Comparison of ENCODE assay signal across 11 cellular contexts in genomic region chr1:158818991-158819405, GRCh38. TPM values are rescaled to one million over a fixed set of nuclear protein-coding genes. Genes with fewer than 3 reads are reported as not detected.
DNase-seq lines count a peak whose midpoint lies in the region; ATAC-seq, FAIRE-seq and TF ChIP-seq lines count a peak whose summit lies in the region.
"Had no signal": no experiment of that assay in that cellular context is flagged by ENCODE, and none has a peak within 500 bp of the region (broad histone marks: within the 10 kb centered on the region; RNA-seq: fewer than 3 reads in every experiment).

No MANE protein-coding gene starts in this region.

- no peak overlapping the region for H3K27ac ChIP-seq in kidney (ENCODE audit: low read depth in 2 of 2, low read length in 2 of 2)

- H3K9me3 ChIP-seq in kidney (ENCODE audit: control insufficient read depth in 1 of 2, low read length in 2 of 2) = no peaks in the 10 kb centered on the region

- H3K4me3 ChIP-seq in kidney (ENCODE audit: low read length in 2 of 2) = no peak overlapping the region

- TF ChIP-seq CTCF in mesothelial cell of epicardium (IDR thresholded peaks at IDR 0.05; ENCODE audit: unreplicated experiment) = no peak
- no peak for TF ChIP-seq CTCF in kidney (IDR thresholded peaks at IDR 0.05; ENCODE audit: borderline replicate concordance, extremely low read depth, insufficient read depth)

- peaks cover 14% of the 10 kb centered on the region for H3K9me3 Mint-ChIP-seq in activated T-helper 2 cell treated with anti-CD3 and anti-CD28 coated beads, Interferon-gamma antibody, Interleukin-2, Interleukin-4, amounts not matched to agents 10 μg/mL and 5 μg/mL and 100 μg/mL, durations not matched to agents 14 hours and 24 hours and 36 hours
- H3K9me3 Mint-ChIP-seq in mesothelial cell of epicardium = peaks cover 13% of the 10 kb centered on the region
- H3K9me3 Mint-ChIP-seq: activated naive CD8-positive, alpha-beta T cell treated with anti-CD3 and anti-CD28 coated beads, Interleukin-2, amount 10 ng/mL, durations not matched to agents 7 days and 5 days; naive B cell had no signal

- H3K27ac Mint-ChIP-seq in activated T-helper 2 cell treated with anti-CD3 and anti-CD28 coated beads, Interferon-gamma antibody, Interleukin-2, Interleukin-4, amounts not matched to agents 10 μg/mL and 5 μg/mL and 100 μg/mL, durations not matched to agents 14 hours and 24 hours and 36 hours = peak overlapping the region; percentile 84
- H3K27ac Mint-ChIP-seq in mesothelial cell of epicardium = peak overlapping the region; percentile 7
- H3K27ac Mint-ChIP-seq: activated naive CD8-positive, alpha-beta T cell treated with anti-CD3 and anti-CD28 coated beads, Interleukin-2, amount 10 ng/mL, durations not matched to agents 7 days and 5 days; naive B cell had no signal

- peaks cover 6% of the 10 kb centered on the region for H3K36me3 Mint-ChIP-seq in activated T-helper 2 cell treated with anti-CD3 and anti-CD28 coated beads, Interferon-gamma antibody, Interleukin-2, Interleukin-4, amounts not matched to agents 10 μg/mL and 5 μg/mL and 100 μg/mL, durations not matched to agents 14 hours and 24 hours and 36 hours (ENCODE audit: low read depth)
- H3K36me3 Mint-ChIP-seq in mesothelial cell of epicardium = no peaks in the 10 kb centered on the region
- H3K36me3 Mint-ChIP-seq: activated naive CD8-positive, alpha-beta T cell treated with anti-CD3 and anti-CD28 coated beads, Interleukin-2, amount 10 ng/mL, durations not matched to agents 7 days and 5 days; naive B cell had no signal

- H3K4me1 Mint-ChIP-seq in activated T-helper 2 cell treated with anti-CD3 and anti-CD28 coated beads, Interferon-gamma antibody, Interleukin-2, Interleukin-4, amounts not matched to agents 10 μg/mL and 5 μg/mL and 100 μg/mL, durations not matched to agents 14 hours and 24 hours and 36 hours (ENCODE audit: low read depth) = peaks cover 37% of the 10 kb centered on the region
- H3K4me1 Mint-ChIP-seq in mesothelial cell of epicardium = peaks cover 6% of the 10 kb centered on the region
- H3K4me1 Mint-ChIP-seq: activated naive CD8-positive, alpha-beta T cell treated with anti-CD3 and anti-CD28 coated beads, Interleukin-2, amount 10 ng/mL, durations not matched to agents 7 days and 5 days; naive B cell had no signal

- H3K36me3 ChIP-seq in kidney (ENCODE audit: control insufficient read depth in 1 of 2, insufficient read depth in 2 of 2, low read length in 2 of 2) = no peaks in the 10 kb centered on the region

- H3K4me3 Mint-ChIP-seq in activated T-helper 2 cell treated with anti-CD3 and anti-CD28 coated beads, Interferon-gamma antibody, Interleukin-2, Interleukin-4, amounts not matched to agents 10 μg/mL and 5 μg/mL and 100 μg/mL, durations not matched to agents 14 hours and 24 hours and 36 hours (ENCODE audit: low read depth) = peak overlapping the region; percentile 30
- no peak overlapping the region for H3K4me3 Mint-ChIP-seq in mesothelial cell of epicardium
- H3K4me3 Mint-ChIP-seq: activated naive CD8-positive, alpha-beta T cell treated with anti-CD3 and anti-CD28 coated beads, Interleukin-2, amount 10 ng/mL, durations not matched to agents 7 days and 5 days; naive B cell had no signal

- peaks cover 3% of the 10 kb centered on the region for H3K27me3 Mint-ChIP-seq in activated T-helper 2 cell treated with anti-CD3 and anti-CD28 coated beads, Interferon-gamma antibody, Interleukin-2, Interleukin-4, amounts not matched to agents 10 μg/mL and 5 μg/mL and 100 μg/mL, durations not matched to agents 14 hours and 24 hours and 36 hours (ENCODE audit: low read depth)
- H3K27me3 Mint-ChIP-seq in mesothelial cell of epicardium (ENCODE audit: low read depth) = no peaks in the 10 kb centered on the region

- intact Hi-C loops in activated T-helper 2 cell treated with anti-CD3 and anti-CD28 coated beads, Interferon-gamma antibody, Interleukin-2, Interleukin-4, amounts not matched to agents 10 μg/mL and 5 μg/mL and 100 μg/mL, durations not matched to agents 14 hours and 24 hours and 36 hours (cut with micrococcal nuclease) = loop anchor here (1.0 to 5.0 kb wide), 9 partner anchors 11 to 1103 kb away; partner anchors contain the start of gene PYHIN1
- intact Hi-C loops in kidney (cut with DNase I) = no loop called here

- no peak for FAIRE-seq in kidney (lab: Jason Lieb, UNC)

- no peak overlapping the region for H3K9ac ChIP-seq in kidney (ENCODE audit: low read length in 2 of 2)

- DNase-seq in Daoy (ENCODE audit: low read depth) = peak; percentile 46
- DNase-seq in activated T-helper 2 cell treated with anti-CD3 and anti-CD28 coated beads, Interferon-gamma antibody, Interleukin-2, Interleukin-4, amounts not matched to agents 10 μg/mL and 5 μg/mL and 100 μg/mL, durations not matched to agents 14 hours and 24 hours and 36 hours (ENCODE audit: low spot score) = no peak
- no peak for DNase-seq in mesothelial cell of epicardium (ENCODE audit: low spot score in 2 of 2, unreplicated experiment in 2 of 2)
- no peak for DNase-seq in SKM-1 treated with dmso at 0.1 percent for 144 hours (lab: John Stamatoyannopoulos, UW; ENCODE audit: unreplicated experiment)
- DNase-seq in cerebellum (ENCODE audit: low spot score) = no peak
- DNase-seq in NCI-H2171 (lab: John Stamatoyannopoulos, UW) = no peak
- DNase-seq in kidney = no peak
- DNase-seq: activated naive CD8-positive, alpha-beta T cell treated with anti-CD3 and anti-CD28 coated beads, Interleukin-2, amount 10 ng/mL, durations not matched to agents 7 days and 5 days; Calu3; naive B cell had no signal

- no peaks in the 10 kb centered on the region for H3K4me1 ChIP-seq in kidney (ENCODE audit: control insufficient read depth in 1 of 2, insufficient read depth in 1 of 2, low read depth in 1 of 2, low read length in 2 of 2)

- ATAC-seq in GM21390 (IDR thresholded peaks at IDR 0.05; ENCODE audit: unreplicated experiment) = peak; percentile 22

RNA-seq across cellular contexts. Expression of gene MNDA, which starts 12.2 kb away (rescaled TPM):
- total RNA-seq in Daoy (2014; rRNA removed; shearing (Covaris generic)) = not detected in 2 replicates
- total RNA-seq in activated T-helper 2 cell treated with anti-CD3 and anti-CD28 coated beads, Interferon-gamma antibody, Interleukin-2, Interleukin-4, amounts not matched to agents 10 μg/mL and 5 μg/mL and 100 μg/mL, durations not matched to agents 14 hours and 24 hours and 36 hours = not detected in 2 replicates
- not detected in 3 replicates for total RNA-seq in mesothelial cell of epicardium
- 1.4 TPM for total RNA-seq in cerebellum
- 8.3 TPM for total RNA-seq in kidney
- 2.6 TPM for polyA plus RNA-seq in kidney (ENCODE audit: insufficient read depth, low read depth, low replicate concordance)
- total RNA-seq: Calu3 had no signal

RNA-seq across cellular contexts. Expression of gene OR6N2, which starts 38.0 kb away (rescaled TPM):
- total RNA-seq in Daoy (2014; rRNA removed; shearing (Covaris generic)) = not detected in 2 replicates
- total RNA-seq in activated T-helper 2 cell treated with anti-CD3 and anti-CD28 coated beads, Interferon-gamma antibody, Interleukin-2, Interleukin-4, amounts not matched to agents 10 μg/mL and 5 μg/mL and 100 μg/mL, durations not matched to agents 14 hours and 24 hours and 36 hours = not detected in 2 replicates
- total RNA-seq in mesothelial cell of epicardium (not detected in 3 replicates), cerebellum (not detected), kidney (not detected)
- not detected for polyA plus RNA-seq in kidney (ENCODE audit: insufficient read depth, low read depth, low replicate concordance)
- total RNA-seq: activated naive CD8-positive, alpha-beta T cell treated with anti-CD3 and anti-CD28 coated beads, Interleukin-2, amount 10 ng/mL, durations not matched to agents 7 days and 5 days; Calu3 had no signal

RNA-seq across cellular contexts. Expression of gene OR6N1, which starts 47.0 kb away (rescaled TPM):
- not detected in 2 replicates for total RNA-seq in Daoy (2014; rRNA removed; shearing (Covaris generic))
- total RNA-seq in activated T-helper 2 cell treated with anti-CD3 and anti-CD28 coated beads, Interferon-gamma antibody, Interleukin-2, Interleukin-4, amounts not matched to agents 10 μg/mL and 5 μg/mL and 100 μg/mL, durations not matched to agents 14 hours and 24 hours and 36 hours = not detected in 2 replicates
- not detected in 3 replicates for total RNA-seq in mesothelial cell of epicardium
- total RNA-seq in cerebellum = not detected
- not detected for total RNA-seq in kidney
- polyA plus RNA-seq in kidney (ENCODE audit: insufficient read depth, low read depth, low replicate concordance) = not detected
- total RNA-seq: activated naive CD8-positive, alpha-beta T cell treated with anti-CD3 and anti-CD28 coated beads, Interleukin-2, amount 10 ng/mL, durations not matched to agents 7 days and 5 days; Calu3 had no signal
